Comparison of ENCODE assay signal across 18 cellular contexts in genomic region chr1:57966340-57966739, GRCh38.
DNase-seq lines count a peak whose midpoint lies in the region; ATAC-seq, FAIRE-seq and TF ChIP-seq lines count a peak whose summit lies in the region.
"Had no signal": no experiment of that assay in that cellular context is flagged by ENCODE, and none has a peak within 500 bp of the region (broad histone marks: within the 10 kb centered on the region; RNA-seq: fewer than 3 reads in every experiment).

No MANE protein-coding gene starts in this region.

- TF ChIP-seq RAD21 in H1 (IDR thresholded peaks at IDR 0.05 in 1 of 2, conservative IDR thresholded peaks at IDR 0.05 in 1 of 2; ENCODE audit: low read depth in 2 of 2, low read length in 2 of 2), result peak; percentile 61 to 74

- CTCF ChIA-PET in H1 (lab: Charles Lee; ENCODE audit: partially characterized antibody), result interaction anchor here (0.6 to 2.8 kb wide), 27 partner anchors 10 to 969 kb away, joined by 3 to 16 read pairs (median 4); no protein-coding TSS in a partner anchor

- H3K18ac ChIP-seq in H1 (ENCODE audit: extremely low read depth, low read length), result no peak overlapping the region

- no peak for FAIRE-seq in H1 (lab: Jason Lieb, UNC)
- FAIRE-seq: A549, D721Med, G401.6 had no signal

- no peak overlapping the region for H4K91ac ChIP-seq in H1 (replicated peaks; ENCODE audit: insufficient read length, low read length)

- no peak overlapping the region for H3K4ac ChIP-seq in H1 (replicated peaks; ENCODE audit: insufficient read length, low read depth, low read length)

- no peak overlapping the region for H3K4me2 ChIP-seq in GM23338
- H3K4me2 ChIP-seq in MM.1S (ENCODE audit: low read depth, low read length), result 0 out of 2 replicates have a peak overlapping the region, but pooled peaks have one; percentile 6
- H3K4me2 ChIP-seq in H1 (ENCODE audit: insufficient read depth in 1 of 2, low read depth in 2 of 2, low read length in 2 of 2), result no peak overlapping the region
- H3K4me2 ChIP-seq: A549 had no signal

- H3K36me3 Mint-ChIP-seq in GM23338 (ENCODE audit: low read depth) (no peaks in the 10 kb centered on the region), progenitor cell of endocrine pancreas (ENCODE audit: insufficient read depth) (no peaks in the 10 kb centered on the region)
- H3K36me3 Mint-ChIP-seq: CD8-positive, alpha-beta T cell; IgD-negative memory B cell had no signal

- no peak overlapping the region for H2BK20ac ChIP-seq in H1 (ENCODE audit: low read length)

- 84% methylated on average over 5 of the region's 5 CpGs; no CpG with 5 or more reads in 1 of the 2 experiments for WGBS in H1 (ENCODE audit: extremely low coverage in 1 of 2, insufficient coverage in 1 of 2, insufficient read length in 1 of 2, insufficient replicate concordance in 2 of 2, low coverage in 1 of 2, low lambda C conversion rate in 2 of 2, missing lambda C conversion rate in 1 of 2), 2 experiments

- H3K4me1 Mint-ChIP-seq in GM23338 (peaks cover 37% of the 10 kb centered on the region), progenitor cell of endocrine pancreas (ENCODE audit: low read depth) (no peaks in the 10 kb centered on the region)
- H3K4me1 Mint-ChIP-seq: IgD-negative memory B cell had no signal

- H3K4me1 ChIP-seq in GM23338 (ENCODE audit: insufficient read depth) (peaks cover 31% of the 10 kb centered on the region), MM.1S (ENCODE audit: low read length) (no peaks in the 10 kb centered on the region), H1 (replicated peaks in 1 of 4; ENCODE audit: control insufficient read depth in 3 of 4, insufficient read depth in 4 of 4, low read length in 3 of 4) (peaks cover 0 to 13% (median 5%) of the 10 kb centered on the region in 4 experiments; a peak in 3 of 7 replicates), right atrium auricular region (no peaks in the 10 kb centered on the region)
- H3K4me1 ChIP-seq: A549, BE2C, HAP-1 had no signal

- H3K9ac ChIP-seq in MM.1S (ENCODE audit: low read length) (no peak overlapping the region), H1 (replicated peaks in 1 of 4; ENCODE audit: extremely low read depth in 1 of 4, low read depth in 3 of 4, low read length in 3 of 4) (no peak overlapping the region)

- no peaks in the 10 kb centered on the region for H3K27me3 ChIP-seq in GM23338 (ENCODE audit: insufficient read depth)
- H3K27me3 ChIP-seq in MM.1S (replicated peaks; ENCODE audit: insufficient read depth, low read length), result no peaks in the 10 kb centered on the region
- no peaks in the 10 kb centered on the region for H3K27me3 ChIP-seq in H1 (replicated peaks in 1 of 4; ENCODE audit: control insufficient read depth in 3 of 4, extremely low read depth in 1 of 4, insufficient read depth in 3 of 4, low read length in 3 of 4)
- no peaks in the 10 kb centered on the region for H3K27me3 ChIP-seq in right atrium auricular region
- H3K27me3 ChIP-seq: BE2C had no signal

- no peak overlapping the region for H3K14ac ChIP-seq in H1 (ENCODE audit: insufficient read length)

- H4K8ac ChIP-seq in H1 (ENCODE audit: extremely low read depth, insufficient read depth, low read length), result no peak overlapping the region

- no peak overlapping the region for H2BK120ac ChIP-seq in H1 (replicated peaks; ENCODE audit: low read depth, low read length)

- no peaks in the 10 kb centered on the region for H3K23me2 ChIP-seq in H1 (ENCODE audit: low read depth, low read length)

- no peak overlapping the region for H3K23ac ChIP-seq in H1 (ENCODE audit: insufficient read length)

- H3K4me3 ChIP-seq in GM23338 (no peak overlapping the region), MM.1S (ENCODE audit: low read length) (no peak overlapping the region), H1 (ENCODE audit: extremely low read depth in 1 of 4, insufficient read depth in 2 of 4, low read depth in 3 of 4, low read length in 4 of 4) (no peak overlapping the region), right atrium auricular region (no peak overlapping the region)
- H3K4me3 ChIP-seq: A549, HAP-1 had no signal

- H3K4me3 Mint-ChIP-seq in GM23338 (no peak overlapping the region), progenitor cell of endocrine pancreas (ENCODE audit: low read depth) (no peak overlapping the region)
- H3K4me3 Mint-ChIP-seq: CD8-positive, alpha-beta T cell; IgD-negative memory B cell had no signal

- TF ChIP-seq CTCF in GM23338 (conservative IDR thresholded peaks at IDR 0.05; ENCODE audit: low read depth in 2 of 2) (peak; percentile 46 to 63), MM.1S (IDR thresholded peaks at IDR 0.05; ENCODE audit: low read length) (peak; percentile 30), H1 (IDR thresholded peaks at IDR 0.05; ENCODE audit: control extremely low read depth in 1 of 3, insufficient read depth in 1 of 3, low read depth in 1 of 3, low read length in 3 of 3) (peak in 2 of 3 experiments; percentile 41 to 53; a peak in 3 of 4 replicates), progenitor cell of endocrine pancreas (IDR thresholded peaks at IDR 0.05; ENCODE audit: unreplicated experiment) (no peak), right atrium auricular region (IDR thresholded peaks at IDR 0.05) (no peak)

- H3K27me3 Mint-ChIP-seq in GM23338 (ENCODE audit: insufficient read depth, low read depth, poor library complexity), result no peaks in the 10 kb centered on the region
- peaks cover 2% of the 10 kb centered on the region for H3K27me3 Mint-ChIP-seq in progenitor cell of endocrine pancreas

- POLR2A ChIA-PET in H1 (lab: Charles Lee; ENCODE audit: partially characterized antibody), result interaction anchor here (0.6 to 1.7 kb wide), 2 partner anchors 10 to 688 kb away, joined by 3 read pairs; no protein-coding TSS in a partner anchor

- H2BK5ac ChIP-seq in H1 (ENCODE audit: low read depth, low read length), result no peak overlapping the region

- no peaks in the 10 kb centered on the region for H3K79me1 ChIP-seq in H1 (ENCODE audit: low read depth, low read length)

- peak; percentile 60 for ATAC-seq in GM23338
- ATAC-seq: A549; CD8-positive, alpha-beta T cell had no signal

- H2BK15ac ChIP-seq in H1 (ENCODE audit: low read length), result no peak overlapping the region

- H3K27ac Mint-ChIP-seq in GM23338 (no peak overlapping the region), progenitor cell of endocrine pancreas (no peak overlapping the region)
- H3K27ac Mint-ChIP-seq: CD8-positive, alpha-beta T cell; IgD-negative memory B cell had no signal

- H2AK5ac ChIP-seq in H1 (ENCODE audit: low read depth, low read length), result no peak overlapping the region

- H3K9me3 Mint-ChIP-seq in GM23338, result no peaks in the 10 kb centered on the region
- H3K9me3 Mint-ChIP-seq in progenitor cell of endocrine pancreas (ENCODE audit: low read depth), result no peaks in the 10 kb centered on the region
- H3K9me3 Mint-ChIP-seq: CD8-positive, alpha-beta T cell; IgD-negative memory B cell had no signal

- H3K79me2 ChIP-seq in GM23338 (replicated peaks; ENCODE audit: insufficient read depth), result no peaks in the 10 kb centered on the region
- no peaks in the 10 kb centered on the region for H3K79me2 ChIP-seq in MM.1S (ENCODE audit: low read length)
- H3K79me2 ChIP-seq in H1 (ENCODE audit: control insufficient read depth in 1 of 2, insufficient read depth in 2 of 2, low read length in 2 of 2), result no peaks in the 10 kb centered on the region

- H4K5ac ChIP-seq in H1 (ENCODE audit: insufficient read length, low read depth, low read length), result no peak overlapping the region

- no peaks in the 10 kb centered on the region for H3F3A ChIP-seq in GM23338 (replicated peaks; ENCODE audit: low read depth)
- H3F3A ChIP-seq in MM.1S (ENCODE audit: insufficient read depth, low read length), result no peaks in the 10 kb centered on the region

- H3K9me3 ChIP-seq in MM.1S (replicated peaks; ENCODE audit: insufficient read depth, low read length) (no peaks in the 10 kb centered on the region), H1 (ENCODE audit: insufficient read depth in 2 of 2, low read depth in 1 of 2, low read length in 1 of 2) (no peaks in the 10 kb centered on the region), right atrium auricular region (no peaks in the 10 kb centered on the region)
- H3K9me3 ChIP-seq: A549, BE2C, HAP-1 had no signal

- no peak for TF ChIP-seq POLR2A in H1 (IDR thresholded peaks at IDR 0.05; ENCODE audit: control extremely low read depth in 1 of 2, low read depth in 2 of 2, low read length in 2 of 2)

- H4K20me1 ChIP-seq in GM23338 (replicated peaks; ENCODE audit: insufficient read depth) (no peaks in the 10 kb centered on the region), MM.1S (ENCODE audit: insufficient read depth, low read length) (no peaks in the 10 kb centered on the region), H1 (replicated peaks in 1 of 2; ENCODE audit: control insufficient read depth in 1 of 2, insufficient read depth in 2 of 2, low read length in 2 of 2) (no peaks in the 10 kb centered on the region)

- TF ChIP-seq EP300 in H1 (IDR thresholded peaks at IDR 0.05; ENCODE audit: borderline replicate concordance in 1 of 2, low read depth in 2 of 2, low read length in 2 of 2), result no peak

- H3K9me2 ChIP-seq in GM23338 (ENCODE audit: insufficient read depth) (no peaks in the 10 kb centered on the region; the same call in 1 of the 2 replicates), MM.1S (replicated peaks; ENCODE audit: insufficient read depth, low read length) (no peaks in the 10 kb centered on the region)

- no peak overlapping the region for H3K27ac ChIP-seq in GM23338 (ENCODE audit: low read depth)
- no peak overlapping the region for H3K27ac ChIP-seq in MM.1S (ENCODE audit: low read length)
- H3K27ac ChIP-seq in H1 (ENCODE audit: low read depth, low read length), result no peak overlapping the region
- H3K27ac ChIP-seq in right atrium auricular region, result no peak overlapping the region
- H3K27ac ChIP-seq: A549, C4-2B had no signal

- no peak overlapping the region for H2BK12ac ChIP-seq in H1 (ENCODE audit: low read depth, low read length)

- H2AFZ ChIP-seq in GM23338 (no peak overlapping the region), MM.1S (ENCODE audit: low read length) (no peak overlapping the region), H1 (ENCODE audit: low read length) (no peak overlapping the region)

- peak; percentile 28 for DNase-seq in GM23338 (ENCODE audit: low spot score)
- DNase-seq in MM.1S, result peak; percentile 19
- DNase-seq in H1 (ENCODE audit: low read depth in 1 of 2, low spot score in 2 of 2), result no peak
- no peak for DNase-seq in progenitor cell of endocrine pancreas (ENCODE audit: low spot score, unreplicated experiment)
- DNase-seq in right atrium auricular region (ENCODE audit: low spot score), result no peak
- DNase-seq in NCI-H1694 treated with DMSO at 0.1 percent for 48 hours (lab: John Stamatoyannopoulos, UW), result no peak
- DNase-seq: BE2C; CD8-positive, alpha-beta T cell; COR-L47; DMS153; DMS79 treated with DMSO at 0.1 percent for 48 hours; EL had no signal

- H3K36me3 ChIP-seq in GM23338 (ENCODE audit: insufficient read depth), result no peaks in the 10 kb centered on the region
- H3K36me3 ChIP-seq in MM.1S (replicated peaks; ENCODE audit: insufficient read depth, low read length), result no peaks in the 10 kb centered on the region
- no peaks in the 10 kb centered on the region for H3K36me3 ChIP-seq in H1 (ENCODE audit: control insufficient read depth in 2 of 4, insufficient read depth in 4 of 4, low read length in 3 of 4)
- H3K36me3 ChIP-seq in right atrium auricular region, result no peaks in the 10 kb centered on the region
- H3K36me3 ChIP-seq: BE2C, HAP-1 had no signal

- no peak overlapping the region for H3K56ac ChIP-seq in H1 (replicated peaks; ENCODE audit: insufficient read length, low read depth, low read length)

Comparison
In these comparisons a context has a peak if more than half of its experiments do, and no peak if none do; other contexts are left out.
1. DNase-seq: peak in GM23338 (single experiment) and MM.1S (single experiment); none in H1 (0 of 2), progenitor cell of endocrine pancreas (single experiment), right atrium auricular region (single experiment) and NCI-H1694 treated with DMSO at 0.1 percent for 48 hours (single experiment).
2. CTCF ChIP-seq: peak in GM23338 (2 of 2), MM.1S (single experiment) and H1 (2 of 3); none in progenitor cell of endocrine pancreas (single experiment) and right atrium auricular region (0 of 2).